Comparison of ENCODE assay signal across 1 cellular context in the genomic region with DNA sequence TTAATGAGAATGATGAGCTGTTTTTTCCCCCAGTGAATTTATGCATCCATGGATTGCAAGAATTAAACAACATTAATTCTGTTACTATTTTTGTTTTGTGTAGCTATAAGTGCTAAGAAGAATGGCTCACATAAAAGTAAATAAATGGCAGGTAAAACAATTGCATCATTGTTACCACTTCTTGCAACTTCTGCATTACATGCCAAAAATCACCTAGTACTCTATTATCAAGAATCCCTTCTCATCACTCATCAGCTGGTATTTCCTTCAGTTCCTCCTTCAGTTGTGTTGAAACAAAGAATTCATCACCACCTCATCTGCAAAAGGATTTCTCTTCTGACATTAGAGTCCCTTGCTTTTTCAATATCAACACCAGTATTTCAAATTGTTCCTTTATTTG.
TF ChIP-seq lines count a peak whose summit lies in the region.

No MANE protein-coding gene starts in this region.

TF ChIP-seq in HepG2, 621 proteins besides CTCF, POLR2A, EP300 and RAD21 (continued from another document):
- 0 out of 2 replicates have a peak, but pooled peaks have one; percentile 52 for TF ChIP-seq NKX3-1 (CRISPR knock-in tag; IDR thresholded peaks at IDR 0.05)
- TF ChIP-seq, protein P1, sequence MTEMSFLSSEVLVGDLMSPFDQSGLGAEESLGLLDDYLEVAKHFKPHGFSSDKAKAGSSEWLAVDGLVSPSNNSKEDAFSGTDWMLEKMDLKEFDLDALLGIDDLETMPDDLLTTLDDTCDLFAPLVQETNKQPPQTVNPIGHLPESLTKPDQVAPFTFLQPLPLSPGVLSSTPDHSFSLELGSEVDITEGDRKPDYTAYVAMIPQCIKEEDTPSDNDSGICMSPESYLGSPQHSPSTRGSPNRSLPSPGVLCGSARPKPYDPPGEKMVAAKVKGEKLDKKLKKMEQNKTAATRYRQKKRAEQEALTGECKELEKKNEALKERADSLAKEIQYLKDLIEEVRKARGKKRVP (CRISPR knock-in tag; IDR thresholded peaks at IDR 0.05): 0 out of 4 replicates have a peak, but pooled peaks of 1 of the 2 experiments have one; percentile 46
TF ChIP-seq in HepG2: peak in this region for 24.
